In the genomic region with DNA sequence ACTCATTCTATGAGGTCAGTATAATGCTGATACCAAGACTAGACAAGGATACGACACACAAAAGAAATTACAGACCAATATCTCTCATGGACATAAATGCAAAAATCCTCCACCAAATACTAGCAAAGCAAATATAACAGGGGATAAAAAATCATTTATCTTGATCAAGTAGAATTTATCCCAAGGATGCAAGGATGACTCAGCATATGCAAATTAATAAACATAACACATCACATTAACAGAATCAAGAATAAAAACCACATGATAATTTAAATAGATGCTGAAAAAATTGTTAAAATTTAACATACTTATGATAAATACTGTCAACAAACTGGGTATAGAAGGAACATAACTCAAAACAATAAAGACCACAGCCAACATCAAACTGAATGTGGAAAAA, we compare ENCODE assay signal across 30 cellular contexts.
"Had no signal": no experiment of that assay in that cellular context is flagged by ENCODE, and none has a peak within 500 bp of the region (broad histone marks: within the 10 kb centered on the region; RNA-seq: fewer than 3 reads in every experiment).

No MANE protein-coding gene starts in this region.

- H3K4me2 ChIP-seq: neural progenitor cell, smooth muscle cell had no signal

- H3K27ac Mint-ChIP-seq: natural killer cell; nephron; neural progenitor cell; progenitor cell of endocrine pancreas; stimulated activated memory B cell treated with anti-CD40 and anti-IgM and Interleukin-4, amounts not matched to agents 10 μg/mL and 1 μg/mL and 100 μg/mL, for 72 hours; stimulated activated naive CD8-positive, alpha-beta T cell treated with anti-CD3 and anti-CD28 coated beads, Interleukin-15, amount 100 ng/mL, for 72 hours; type B pancreatic cell had no signal

- H3K27ac ChIP-seq: neural progenitor cell, ovary, parathyroid adenoma, psoas muscle, skin epidermis, spleen, suprapubic skin, testis, tibial artery, transverse colon, upper lobe of right lung, uterus had no signal

- H3K9ac ChIP-seq: neural progenitor cell, parathyroid adenoma had no signal

- H3K9me3 Mint-ChIP-seq: type B pancreatic cell had no signal

- H3K9me3 ChIP-seq: ovary, psoas muscle, suprapubic skin, testis, tibial artery, upper lobe of right lung, uterus had no signal

- H3K36me3 ChIP-seq: neural progenitor cell, ovary, spleen, suprapubic skin, tibial artery, transverse colon, upper lobe of right lung, uterus had no signal

- H3K36me3 Mint-ChIP-seq: neural progenitor cell; stimulated activated memory B cell treated with anti-CD40 and anti-IgM and Interleukin-4, amounts not matched to agents 10 μg/mL and 1 μg/mL and 100 μg/mL, for 72 hours; type B pancreatic cell had no signal

- DNase-seq: natural killer cell; occipital lobe; ovary; psoas muscle; right cardiac atrium; spleen; stimulated activated CD4-positive, alpha-beta T cell treated with anti-CD3 and anti-CD28 coated beads, Interleukin-12 subunit alpha, Interleukin-12 subunit beta, amount 100 ng/mL, for 4 hours; stimulated activated CD4-positive, alpha-beta T cell treated with anti-CD3 and anti-CD28 coated beads, Interleukin-1b, Interleukin-23, amount 100 ng/mL, for 48 hours; stimulated activated CD4-positive, alpha-beta T cell treated with anti-CD3 and anti-CD28 coated beads, Interleukin-4, amount 100 ng/mL, for 1 hour; stimulated activated CD4-positive, alpha-beta T cell treated with anti-CD3 and anti-CD28 coated beads, Interleukin-4, amount 100 ng/mL, for 4 hours; stimulated activated CD8-positive, alpha-beta memory T cell treated with anti-CD3 and anti-CD28 coated beads, Interleukin-4, amount 100 ng/mL, for 48 hours; stimulated activated naive CD4-positive, alpha-beta T cell; stimulated activated naive CD8-positive, alpha-beta T cell treated with anti-CD3 and anti-CD28 coated beads, Interleukin-15, amount 100 ng/mL, for 72 hours; stimulated activated naive CD8-positive, alpha-beta T cell treated with anti-CD3 and anti-CD28 coated beads, Interleukin-15, Interleukin-2, amounts not matched to agents 100 U/mL and 50 U/mL, for 24 hours; substantia nigra; testis; tibial artery; transverse colon; upper lobe of right lung; uterus had no signal

- H3K4me3 Mint-ChIP-seq: natural killer cell; nephron; neural progenitor cell; stimulated activated memory B cell treated with anti-CD40 and anti-IgM and Interleukin-4, amounts not matched to agents 10 μg/mL and 1 μg/mL and 100 μg/mL, for 72 hours; stimulated activated naive CD8-positive, alpha-beta T cell treated with anti-CD3 and anti-CD28 coated beads, Interleukin-15, amount 100 ng/mL, for 72 hours; type B pancreatic cell had no signal

- H3K4me1 Mint-ChIP-seq: natural killer cell; nephron; neural progenitor cell; stimulated activated memory B cell treated with anti-CD40 and anti-IgM and Interleukin-4, amounts not matched to agents 10 μg/mL and 1 μg/mL and 100 μg/mL, for 72 hours; stimulated activated naive CD8-positive, alpha-beta T cell treated with anti-CD3 and anti-CD28 coated beads, Interleukin-15, amount 100 ng/mL, for 72 hours had no signal

- H2AFZ ChIP-seq: neural progenitor cell, parathyroid adenoma had no signal

- H3K27me3 ChIP-seq: neural progenitor cell, ovary, spleen, suprapubic skin, testis, tibial artery, transverse colon, upper lobe of right lung, uterus had no signal

- ATAC-seq: natural killer cell; psoas muscle; right cardiac atrium; sciatic nerve; stimulated activated memory B cell treated with anti-CD40 and anti-IgM and Interleukin-4, amounts not matched to agents 10 μg/mL and 1 μg/mL and 100 μg/mL, for 72 hours; stimulated activated naive CD8-positive, alpha-beta T cell treated with anti-CD3 and anti-CD28 coated beads, Interleukin-15, amount 100 ng/mL, for 72 hours; stimulated activated naive CD8-positive, alpha-beta T cell treated with anti-CD3 and anti-CD28 coated beads, Interleukin-15, Interleukin-2, amounts not matched to agents 100 U/mL and 50 U/mL, for 24 hours; upper lobe of right lung had no signal

- H3K79me2 ChIP-seq: parathyroid adenoma had no signal

- H3K4me3 ChIP-seq: neural progenitor cell, ovary, psoas muscle, skin epidermis, smooth muscle cell, spleen, suprapubic skin, testis, tibial artery, transverse colon, upper lobe of right lung, uterus had no signal

- H3K27me3 Mint-ChIP-seq: progenitor cell of endocrine pancreas; stimulated activated memory B cell treated with anti-CD40 and anti-IgM and Interleukin-4, amounts not matched to agents 10 μg/mL and 1 μg/mL and 100 μg/mL, for 72 hours; stimulated activated naive CD8-positive, alpha-beta T cell treated with anti-CD3 and anti-CD28 coated beads, Interleukin-15, amount 100 ng/mL, for 72 hours; type B pancreatic cell had no signal

- H3K4me1 ChIP-seq: neural progenitor cell, parathyroid adenoma, psoas muscle, spleen, suprapubic skin, testis, tibial artery, transverse colon, upper lobe of right lung, uterus had no signal
